In genomic region chr11:76209956-76210885, GRCh38 we compare ENCODE assay signal across 9 cellular contexts. TPM values are rescaled to one million over a fixed set of nuclear protein-coding genes. Genes with fewer than 3 reads are reported as not detected.
A peak's percentile ranks its signal among the peaks of the same experiment; 100 is the strongest.
DNase-seq lines count a peak whose midpoint lies in the region; ATAC-seq and TF ChIP-seq lines count a peak whose summit lies in the region.
"Had no signal": no experiment of that assay in that cellular context is flagged by ENCODE, and none has a peak within 500 bp of the region (broad histone marks: within the 10 kb centered on the region; RNA-seq: fewer than 3 reads in every experiment).

No MANE protein-coding gene starts in this region.

- no peaks in the 10 kb centered on the region for H3K36me3 Mint-ChIP-seq in nephron progenitor cell (ENCODE audit: low read depth)

- H3K9me3 Mint-ChIP-seq in nephron progenitor cell: no peaks in the 10 kb centered on the region
- H3K9me3 Mint-ChIP-seq: T-helper 1 cell treated with Interleukin-12 subunit alpha and Interleukin-12 subunit beta and Interleukin-4 antibody, amounts not matched to agents 30 μg/mL and 1 μg/mL, for 36 hours had no signal

- peak overlapping the region; percentile 28 for H3K4me3 ChIP-seq in MG63

- TF ChIP-seq CTCF in nephron progenitor cell (IDR thresholded peaks at IDR 0.05): no peak

- no peak overlapping the region for H3K27ac Mint-ChIP-seq in nephron progenitor cell
- H3K27ac Mint-ChIP-seq: T-helper 1 cell treated with Interleukin-12 subunit alpha and Interleukin-12 subunit beta and Interleukin-4 antibody, amounts not matched to agents 30 μg/mL and 1 μg/mL, for 36 hours had no signal

- no peak for ATAC-seq in HG03159 (IDR thresholded peaks at IDR 0.05; ENCODE audit: unreplicated experiment)

- H3K36me3 ChIP-seq in MG63: no peaks in the 10 kb centered on the region

- peaks cover 34% of the 10 kb centered on the region for H3K27me3 ChIP-seq in MG63

- DNase-seq in DMS79 (lab: John Stamatoyannopoulos, UW) (peak; percentile 13), MG63 (peak; percentile 64), fibroblast of gingiva (ENCODE audit: low read depth) (peak; percentile 77), nephron progenitor cell (peak; percentile 73), medulla oblongata (ENCODE audit: extremely low spot score) (no peak), HPDE6-E6E7 (ENCODE audit: extremely low spot score) (no peak)
- DNase-seq in activated CD4-positive, alpha-beta T cell treated with anti-CD3 and anti-CD28 coated beads, Interleukin-2, amount 50 U/mL, for 48 hours: peak; percentile 11 to 24

- peak overlapping the region; percentile 78 for H3K4me3 Mint-ChIP-seq in nephron progenitor cell
- H3K4me3 Mint-ChIP-seq: T-helper 1 cell treated with Interleukin-12 subunit alpha and Interleukin-12 subunit beta and Interleukin-4 antibody, amounts not matched to agents 30 μg/mL and 1 μg/mL, for 36 hours had no signal

- peaks cover 93% of the 10 kb centered on the region for H3K27me3 Mint-ChIP-seq in nephron progenitor cell (ENCODE audit: low read depth, poor library complexity)

- H3K4me1 Mint-ChIP-seq in nephron progenitor cell: peaks cover 15% of the 10 kb centered on the region

- no peaks in the 10 kb centered on the region for H3K9me3 ChIP-seq in MG63

RNA-seq across cellular contexts. Expression of gene WNT11, which starts 3.9 kb away (rescaled TPM):
- not detected in 2 replicates for total RNA-seq in MG63 (2014; rRNA removed; shearing (Covaris generic); ENCODE audit: low replicate concordance)

Comparison
In these comparisons a context has a peak if more than half of its experiments do, and no peak if none do; other contexts are left out.
1. DNase-seq: peak in DMS79 (single experiment), MG63 (single experiment), activated CD4-positive, alpha-beta T cell treated with anti-CD3 and anti-CD28 coated beads, Interleukin-2, amount 50 U/mL, for 48 hours (2 of 2), fibroblast of gingiva (single experiment) and nephron progenitor cell (single experiment); none in medulla oblongata (single experiment) and HPDE6-E6E7 (single experiment).